In genomic region chr12:47808574-47809380, GRCh38 we compare ENCODE assay signal across 8 cellular contexts. TPM values are rescaled to one million over a fixed set of nuclear protein-coding genes. Genes with fewer than 3 reads are reported as not detected.
DNase-seq lines count a peak whose midpoint lies in the region; ATAC-seq and TF ChIP-seq lines count a peak whose summit lies in the region.

No MANE protein-coding gene starts in this region.

- DNase-seq in GM23338 (ENCODE audit: low spot score): peak; percentile 48
- DNase-seq in mesothelial cell of epicardium (ENCODE audit: low spot score in 2 of 2, unreplicated experiment in 2 of 2): no peak
- DNase-seq in D341Med (ENCODE audit: low spot score): no peak
- no peak for DNase-seq in NCI-H2107 treated with DMSO at 0.1 percent for 48 hours (lab: John Stamatoyannopoulos, UW; ENCODE audit: unreplicated experiment)
- DNase-seq in glomerular visceral epithelial cell (ENCODE audit: extremely low spot score): no peak

- H3K4me1 ChIP-seq in GM23338 (ENCODE audit: insufficient read depth): peaks cover 64% of the 10 kb centered on the region

- peak; percentile 39; the same call in 1 of the 2 replicates for TF ChIP-seq POLR2A in Raji (IDR thresholded peaks at IDR 0.05; ENCODE audit: insufficient read depth, low read depth, low read length)

- TF ChIP-seq CTCF in GM23338 (conservative IDR thresholded peaks at IDR 0.05; ENCODE audit: low read depth in 2 of 2): 0 out of 4 replicates have a peak, but pooled peaks have one; percentile 12 to 23
- TF ChIP-seq CTCF in brain (conservative IDR thresholded peaks at IDR 0.05): no peak
- no peak for TF ChIP-seq CTCF in mesothelial cell of epicardium (IDR thresholded peaks at IDR 0.05; ENCODE audit: unreplicated experiment)

- H4K20me1 ChIP-seq in GM23338 (replicated peaks; ENCODE audit: insufficient read depth): peaks cover 32% of the 10 kb centered on the region

- peak; percentile 4 for ATAC-seq in GM23338
- ATAC-seq in GM18907 (IDR thresholded peaks at IDR 0.05; ENCODE audit: unreplicated experiment): no peak

- H3K27me3 Mint-ChIP-seq in GM23338 (ENCODE audit: insufficient read depth, low read depth, poor library complexity) (peaks cover 12% of the 10 kb centered on the region), brain (peaks cover 2% of the 10 kb centered on the region), mesothelial cell of epicardium (ENCODE audit: low read depth) (no peaks in the 10 kb centered on the region)

- H3K36me3 ChIP-seq in GM23338 (ENCODE audit: insufficient read depth): no peaks in the 10 kb centered on the region; the same call in 1 of the 2 replicates

- no peak overlapping the region for H3K4me3 ChIP-seq in GM23338

- H3K4me3 Mint-ChIP-seq in GM23338 (peak overlapping the region; percentile 24; the same call in 1 of the 3 replicates), brain (peak overlapping the region in 3 of 5 experiments; percentile 6 to 28 (median 15)), mesothelial cell of epicardium (no peak overlapping the region)

- no peak overlapping the region for H2AFZ ChIP-seq in GM23338

- H3K4me1 Mint-ChIP-seq in GM23338: peaks cover 80% of the 10 kb centered on the region
- peaks cover 89% of the 10 kb centered on the region for H3K4me1 Mint-ChIP-seq in brain
- peaks cover 67% of the 10 kb centered on the region for H3K4me1 Mint-ChIP-seq in mesothelial cell of epicardium

- H3K36me3 Mint-ChIP-seq in GM23338 (ENCODE audit: low read depth) (peaks cover 18% of the 10 kb centered on the region), brain (no peaks in the 10 kb centered on the region), mesothelial cell of epicardium (peaks cover 2% of the 10 kb centered on the region)

- H3F3A ChIP-seq in GM23338 (replicated peaks; ENCODE audit: low read depth): peaks cover 17% of the 10 kb centered on the region

- peaks cover 87% of the 10 kb centered on the region for H3K79me2 ChIP-seq in GM23338 (replicated peaks; ENCODE audit: insufficient read depth)

- no peaks in the 10 kb centered on the region for H3K9me3 Mint-ChIP-seq in GM23338
- no peaks in the 10 kb centered on the region for H3K9me3 Mint-ChIP-seq in brain
- no peaks in the 10 kb centered on the region for H3K9me3 Mint-ChIP-seq in mesothelial cell of epicardium

- H3K27ac ChIP-seq in GM23338 (ENCODE audit: low read depth): no peak overlapping the region; the same call in 1 of the 2 replicates

- H3K27me3 ChIP-seq in GM23338 (ENCODE audit: insufficient read depth): no peaks in the 10 kb centered on the region

- peak overlapping the region; percentile 82 for H3K27ac Mint-ChIP-seq in GM23338
- peak overlapping the region; percentile 0 to 81 (median 57) for H3K27ac Mint-ChIP-seq in brain
- H3K27ac Mint-ChIP-seq in mesothelial cell of epicardium: peak overlapping the region; percentile 65

- H3K9me2 ChIP-seq in GM23338 (ENCODE audit: insufficient read depth): no peaks in the 10 kb centered on the region

- peak overlapping the region; percentile 45; the same call in 1 of the 2 replicates for H3K4me2 ChIP-seq in GM23338

TF ChIP-seq in GM23338, 12 proteins besides CTCF, POLR2A, EP300 and RAD21 (continues in another document):
- TF ChIP-seq JUNB (IDR thresholded peaks at IDR 0.05; ENCODE audit: unreplicated experiment) (no peak), STAT1 (IDR thresholded peaks at IDR 0.05; ENCODE audit: unreplicated experiment) (no peak), ZNF331 (CRISPR knock-in tag; IDR thresholded peaks at IDR 0.05; ENCODE audit: low read depth) (no peak), ZNF462 (CRISPR knock-in tag; IDR thresholded peaks at IDR 0.05) (no peak), EZH2phosphoT487 (IDR thresholded peaks at IDR 0.05; ENCODE audit: unreplicated experiment) (no peak), POLR2AphosphoS5 (IDR thresholded peaks at IDR 0.05; ENCODE audit: low read depth) (no peak), ETS1 (IDR thresholded peaks at IDR 0.05) (no peak), CREB1 (CRISPR knock-in tag; IDR thresholded peaks at IDR 0.05; ENCODE audit: low read depth) (no peak), NANOG (IDR thresholded peaks at IDR 0.05; ENCODE audit: borderline replicate concordance) (no peak), EZH2 (IDR thresholded peaks at IDR 0.05; ENCODE audit: low read depth, unreplicated experiment) (no peak), ZNF114 (CRISPR knock-in tag; IDR thresholded peaks at IDR 0.05) (no peak)

RNA-seq across cellular contexts. Expression of gene HDAC7, which starts 10.9 kb away (rescaled TPM):
- 55.1 and 60.1 TPM in 2 replicates for total RNA-seq in GM23338 (2014; rRNA removed; shearing (Covaris generic))
- polyA plus RNA-seq in GM23338 (2016; fragmentation: Nextera tagmentation; extraction: Ambion mirVana) (37.3 and 41.3 TPM in 2 replicates), brain (ENCODE audit: insufficient read depth, low read depth, low replicate concordance) (8.2 TPM)
- total RNA-seq in mesothelial cell of epicardium: 113 to 132 TPM (median 123 TPM) in 3 replicates

RNA-seq across cellular contexts. Expression of gene SLC48A1, which starts 35.7 kb away (rescaled TPM):
- total RNA-seq in GM23338 (2014; rRNA removed; shearing (Covaris generic)): 9.0 and 16.8 TPM in 2 replicates
- polyA plus RNA-seq in GM23338 (2016; fragmentation: Nextera tagmentation; extraction: Ambion mirVana): 5.8 TPM in 2 replicates
- 77.4 TPM for polyA plus RNA-seq in brain (ENCODE audit: insufficient read depth, low read depth, low replicate concordance)
- total RNA-seq in mesothelial cell of epicardium: 25.3 to 27.7 TPM (median 27.0 TPM) in 3 replicates

RNA-seq across cellular contexts. Expression of gene RAPGEF3, which starts 50.1 kb away (rescaled TPM):
- 10.4 and 11.8 TPM in 2 replicates for total RNA-seq in GM23338 (2014; rRNA removed; shearing (Covaris generic))
- polyA plus RNA-seq in GM23338 (2016; fragmentation: Nextera tagmentation; extraction: Ambion mirVana) (2.3 and 3.0 TPM in 2 replicates), brain (ENCODE audit: insufficient read depth, low read depth, low replicate concordance) (10.3 TPM)
- 18.0 to 20.9 TPM (median 19.4 TPM) in 3 replicates for total RNA-seq in mesothelial cell of epicardium

Comparison
In these comparisons a context has a peak if more than half of its experiments do, and no peak if none do; other contexts are left out.
1. CTCF ChIP-seq: peak in GM23338 (2 of 2); none in brain (0 of 2) and mesothelial cell of epicardium (single experiment).
2. Peak in every context shown above with its lines, with median percentiles within 50 percentile points of each other: H3K27ac Mint-ChIP-seq.